Comparison of ENCODE assay signal across 2 cellular contexts in genomic region chr7:132537451-132537850, GRCh38.
A peak's percentile ranks its signal among the peaks of the same experiment; 100 is the strongest.
TF ChIP-seq lines count a peak whose summit lies in the region.

No MANE protein-coding gene starts in this region.

TF ChIP-seq in SK-N-SH, 30 proteins besides CTCF, POLR2A, EP300 and RAD21 (continued from another document):
- TF ChIP-seq, protein P1, sequence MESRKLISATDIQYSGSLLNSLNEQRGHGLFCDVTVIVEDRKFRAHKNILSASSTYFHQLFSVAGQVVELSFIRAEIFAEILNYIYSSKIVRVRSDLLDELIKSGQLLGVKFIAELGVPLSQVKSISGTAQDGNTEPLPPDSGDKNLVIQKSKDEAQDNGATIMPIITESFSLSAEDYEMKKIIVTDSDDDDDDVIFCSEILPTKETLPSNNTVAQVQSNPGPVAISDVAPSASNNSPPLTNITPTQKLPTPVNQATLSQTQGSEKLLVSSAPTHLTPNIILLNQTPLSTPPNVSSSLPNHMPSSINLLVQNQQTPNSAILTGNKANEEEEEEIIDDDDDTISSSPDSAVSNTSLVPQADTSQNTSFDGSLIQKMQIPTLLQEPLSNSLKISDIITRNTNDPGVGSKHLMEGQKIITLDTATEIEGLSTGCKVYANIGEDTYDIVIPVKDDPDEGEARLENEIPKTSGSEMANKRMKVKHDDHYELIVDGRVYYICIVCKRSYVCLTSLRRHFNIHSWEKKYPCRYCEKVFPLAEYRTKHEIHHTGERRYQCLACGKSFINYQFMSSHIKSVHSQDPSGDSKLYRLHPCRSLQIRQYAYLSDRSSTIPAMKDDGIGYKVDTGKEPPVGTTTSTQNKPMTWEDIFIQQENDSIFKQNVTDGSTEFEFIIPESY (IDR thresholded peaks at IDR 0.05; ENCODE audit: borderline replicate concordance, low read depth) = no peak
- no peak for TF ChIP-seq SIN3A (IDR thresholded peaks at IDR 0.05; ENCODE audit: borderline replicate concordance, low read depth, low read length)
- TF ChIP-seq TEAD4 (IDR thresholded peaks at IDR 0.05; ENCODE audit: borderline replicate concordance, insufficient read depth) = no peak
- TF ChIP-seq USF1 (IDR thresholded peaks at IDR 0.05; ENCODE audit: borderline replicate concordance, low read depth) = no peak
- no peak for TF ChIP-seq USF2 (IDR thresholded peaks at IDR 0.05; ENCODE audit: borderline replicate concordance, low read depth, low read length)
- TF ChIP-seq RXRA (IDR thresholded peaks at IDR 0.05; ENCODE audit: borderline replicate concordance, low read depth) = no peak
- no peak for TF ChIP-seq RFX5 (IDR thresholded peaks at IDR 0.05; ENCODE audit: low read length)
- no peak for TF ChIP-seq FOXM1 (IDR thresholded peaks at IDR 0.05; ENCODE audit: low read depth)
- TF ChIP-seq TAF1 (IDR thresholded peaks at IDR 0.05; ENCODE audit: borderline replicate concordance, low read depth, low read length) = no peak
- TF ChIP-seq FOXJ3 (CRISPR knock-in tag; IDR thresholded peaks at IDR 0.05) = no peak
- no peak for TF ChIP-seq NRF1 (IDR thresholded peaks at IDR 0.05; ENCODE audit: low read depth, low read length)
- TF ChIP-seq MXI1 (IDR thresholded peaks at IDR 0.05; ENCODE audit: low read depth, low read length) = no peak
- TF ChIP-seq SMC3 (IDR thresholded peaks at IDR 0.05; ENCODE audit: low read depth, low read length) = no peak
- TF ChIP-seq, protein P2, sequence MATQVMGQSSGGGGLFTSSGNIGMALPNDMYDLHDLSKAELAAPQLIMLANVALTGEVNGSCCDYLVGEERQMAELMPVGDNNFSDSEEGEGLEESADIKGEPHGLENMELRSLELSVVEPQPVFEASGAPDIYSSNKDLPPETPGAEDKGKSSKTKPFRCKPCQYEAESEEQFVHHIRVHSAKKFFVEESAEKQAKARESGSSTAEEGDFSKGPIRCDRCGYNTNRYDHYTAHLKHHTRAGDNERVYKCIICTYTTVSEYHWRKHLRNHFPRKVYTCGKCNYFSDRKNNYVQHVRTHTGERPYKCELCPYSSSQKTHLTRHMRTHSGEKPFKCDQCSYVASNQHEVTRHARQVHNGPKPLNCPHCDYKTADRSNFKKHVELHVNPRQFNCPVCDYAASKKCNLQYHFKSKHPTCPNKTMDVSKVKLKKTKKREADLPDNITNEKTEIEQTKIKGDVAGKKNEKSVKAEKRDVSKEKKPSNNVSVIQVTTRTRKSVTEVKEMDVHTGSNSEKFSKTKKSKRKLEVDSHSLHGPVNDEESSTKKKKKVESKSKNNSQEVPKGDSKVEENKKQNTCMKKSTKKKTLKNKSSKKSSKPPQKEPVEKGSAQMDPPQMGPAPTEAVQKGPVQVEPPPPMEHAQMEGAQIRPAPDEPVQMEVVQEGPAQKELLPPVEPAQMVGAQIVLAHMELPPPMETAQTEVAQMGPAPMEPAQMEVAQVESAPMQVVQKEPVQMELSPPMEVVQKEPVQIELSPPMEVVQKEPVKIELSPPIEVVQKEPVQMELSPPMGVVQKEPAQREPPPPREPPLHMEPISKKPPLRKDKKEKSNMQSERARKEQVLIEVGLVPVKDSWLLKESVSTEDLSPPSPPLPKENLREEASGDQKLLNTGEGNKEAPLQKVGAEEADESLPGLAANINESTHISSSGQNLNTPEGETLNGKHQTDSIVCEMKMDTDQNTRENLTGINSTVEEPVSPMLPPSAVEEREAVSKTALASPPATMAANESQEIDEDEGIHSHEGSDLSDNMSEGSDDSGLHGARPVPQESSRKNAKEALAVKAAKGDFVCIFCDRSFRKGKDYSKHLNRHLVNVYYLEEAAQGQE (IDR thresholded peaks at IDR 0.05; ENCODE audit: low read depth, low read length) = no peak

TF ChIP-seq in PFSK-1, 5 proteins besides CTCF, POLR2A, EP300 and RAD21 (continued from another document):
- peak; percentile 91 for TF ChIP-seq SIN3A (IDR thresholded peaks at IDR 0.05; ENCODE audit: borderline replicate concordance, insufficient read depth, low read length)
